Comparison of ENCODE assay signal across 1 cellular context in genomic region chr16:88911946-88912310, GRCh38.
TF ChIP-seq lines count a peak whose summit lies in the region.

No MANE protein-coding gene starts in this region.

TF ChIP-seq in K562, 482 proteins besides CTCF, POLR2A, EP300 and RAD21:
- no peak for TF ChIP-seq BACH1 (tag; IDR thresholded peaks at IDR 0.05)
- TF ChIP-seq PHB (CRISPR knock-in tag; IDR thresholded peaks at IDR 0.05), result no peak
- peak; percentile 1 for TF ChIP-seq ZNF146 (CRISPR knock-in tag; IDR thresholded peaks at IDR 0.05; ENCODE audit: unreplicated experiment)
- TF ChIP-seq MGA (IDR thresholded peaks at IDR 0.05), result no peak
- peak; percentile 30 for TF ChIP-seq POLR2G (IDR thresholded peaks at IDR 0.05; ENCODE audit: low read depth, low read length)
- TF ChIP-seq ARID2 (IDR thresholded peaks at IDR 0.05), result no peak
- no peak for TF ChIP-seq ARID3B (CRISPR knock-in tag; IDR thresholded peaks at IDR 0.05; ENCODE audit: borderline replicate concordance)
- no peak for TF ChIP-seq SIN3A (IDR thresholded peaks at IDR 0.05; ENCODE audit: borderline replicate concordance in 2 of 2, control insufficient read depth in 1 of 2, low read depth in 2 of 2, low read length in 2 of 2)
- TF ChIP-seq SMAD2 (IDR thresholded peaks at IDR 0.05; ENCODE audit: low read depth, low read length), result no peak
- TF ChIP-seq ETV6 (IDR thresholded peaks at IDR 0.05; ENCODE audit: borderline replicate concordance in 1 of 2, low read depth in 2 of 2, low read length in 1 of 2), result no peak
- no peak for TF ChIP-seq ETV6 (CRISPR knock-in tag; IDR thresholded peaks at IDR 0.05; ENCODE audit: borderline replicate concordance)
- TF ChIP-seq SMAD3 (CRISPR knock-in tag; conservative IDR thresholded peaks at IDR 0.05), result no peak
- no peak for TF ChIP-seq RHOXF2B (CRISPR knock-in tag; conservative IDR thresholded peaks at IDR 0.05)
- TF ChIP-seq RERE (CRISPR knock-in tag; IDR thresholded peaks at IDR 0.05; ENCODE audit: borderline replicate concordance), result no peak
- no peak for TF ChIP-seq MCM3 (IDR thresholded peaks at IDR 0.05)
- TF ChIP-seq CSDE1 (IDR thresholded peaks at IDR 0.05), result no peak
- no peak for TF ChIP-seq FOXJ2 (tag; IDR thresholded peaks at IDR 0.05)
- TF ChIP-seq THRB (CRISPR knock-in tag; conservative IDR thresholded peaks at IDR 0.05), result no peak
- TF ChIP-seq RBM22 (IDR thresholded peaks at IDR 0.05; ENCODE audit: low read depth, low read length, poor library complexity, severe bottlenecking), result peak; percentile 50
- TF ChIP-seq BRF2 (IDR thresholded peaks at IDR 0.05; ENCODE audit: borderline replicate concordance, insufficient read depth, insufficient read length), result no peak
- no peak for TF ChIP-seq NCOA4 (IDR thresholded peaks at IDR 0.05; ENCODE audit: partially characterized antibody)
